Comparison of ENCODE assay signal across 7 cellular contexts in the genomic region with DNA sequence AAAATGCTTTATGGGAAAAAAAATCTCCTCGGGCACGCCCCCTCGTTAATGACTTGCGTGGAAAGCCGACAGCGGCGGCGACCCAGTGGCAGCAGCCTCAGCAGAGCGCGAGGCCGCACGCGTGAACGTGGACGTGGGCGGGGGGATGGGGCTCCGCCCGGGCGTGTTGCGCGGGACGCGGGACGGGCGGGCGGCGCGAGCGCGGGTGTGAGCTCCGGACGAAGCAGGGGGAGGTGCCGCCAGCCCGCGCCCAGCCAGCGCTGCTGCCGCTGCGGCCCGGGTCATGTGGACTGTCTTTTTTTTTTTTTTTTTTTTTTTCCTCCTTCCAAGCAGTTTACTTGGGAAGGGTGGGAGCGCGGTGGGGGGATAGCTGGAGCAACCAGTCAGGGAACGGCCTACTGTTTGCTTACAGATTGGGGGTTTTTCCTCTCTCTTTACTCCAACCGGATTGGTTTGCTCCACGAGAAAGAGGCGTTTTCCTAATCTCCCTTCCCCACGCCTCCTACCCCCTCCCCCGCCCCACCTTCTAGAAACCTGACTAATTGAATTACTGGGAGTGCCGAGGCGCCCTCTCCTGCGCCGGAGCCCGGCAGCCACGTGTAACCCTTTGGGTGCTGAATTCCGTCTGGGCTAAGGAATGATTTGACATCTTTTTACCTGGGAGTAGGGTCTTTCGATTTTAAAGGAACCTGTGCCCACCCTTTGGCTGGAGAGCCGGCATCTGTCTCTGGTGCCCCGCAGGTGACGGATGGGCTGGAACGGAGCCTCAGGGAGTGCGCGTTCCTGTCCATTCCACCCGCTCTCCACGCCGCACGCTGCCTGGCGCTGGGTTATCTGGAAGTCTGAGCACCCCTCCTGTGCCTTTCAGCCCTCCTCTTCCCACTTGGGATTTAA. TPM values are rescaled to one million over a fixed set of nuclear protein-coding genes. Genes with fewer than 3 reads are reported as not detected.
DNase-seq lines count a peak whose midpoint lies in the region; ATAC-seq and FAIRE-seq lines count a peak whose summit lies in the region.

No MANE protein-coding gene starts in this region.

- no peaks in the 10 kb centered on the region for H3K4me1 ChIP-seq in iPS DF 6.9 (ENCODE audit: control insufficient read depth, insufficient read depth, low read length)

- H3K9me3 ChIP-seq in iPS DF 6.9 (ENCODE audit: control insufficient read depth, insufficient read depth, low read length), result no peaks in the 10 kb centered on the region

- ATAC-seq in HG02588 (IDR thresholded peaks at IDR 0.05; ENCODE audit: unreplicated experiment), result no peak

- DNase-seq in G401 (ENCODE audit: low spot score) (peak; percentile 81), LHCN-M2 (ENCODE audit: low read depth) (peak; percentile 97), RCC 7860 (ENCODE audit: low spot score) (peak; percentile 96), T47D (ENCODE audit: low read depth in 1 of 2, low spot score in 1 of 2) (peak; percentile 96 to 98), iPS DF 6.9 (ENCODE audit: low read depth, low spot score) (peak; percentile 84), putamen (ENCODE audit: low spot score) (peak; percentile 67)

- in situ Hi-C loops in G401 (cut with HindIII; ENCODE audit: low sequenced_read_pairs), result no loop called here
- in situ Hi-C loops in T47D (cut with HindIII; ENCODE audit: low pct_unique_long_range_greater_than_20kb, low sequenced_read_pairs), result no loop called here

- peak; percentile 86 for FAIRE-seq in RCC 7860 (lab: Jason Lieb, UNC)

- peak overlapping the region; percentile 95 for H3K4me3 ChIP-seq in iPS DF 6.9 (ENCODE audit: low read length)

- H3K27ac ChIP-seq in iPS DF 6.9 (ENCODE audit: low read length), result no peak overlapping the region

- H3K36me3 ChIP-seq in iPS DF 6.9 (ENCODE audit: control insufficient read depth, insufficient read depth, low read length), result no peaks in the 10 kb centered on the region

- peaks cover 4% of the 10 kb centered on the region; the same call in 1 of the 2 replicates for H3K27me3 ChIP-seq in iPS DF 6.9 (ENCODE audit: control insufficient read depth, insufficient read depth, low read length)

- no CpG with 5 or more reads among the region's 66 CpGs for WGBS in iPS DF 6.9 (ENCODE audit: insufficient coverage, insufficient read length)

RNA-seq across cellular contexts. Expression of a gene that starts 1.7 kb away (rescaled TPM):
- total RNA-seq in G401 (2014; rRNA removed; shearing (Covaris generic)), result 0.54 and 0.98 TPM in 2 replicates
- total RNA-seq in LHCN-M2 (2014; rRNA removed), result 7.2 and 13.1 TPM in 2 replicates
- 8.2 TPM for polyA plus RNA-seq in LHCN-M2 (2012)
